ENCODE assay signal across 8 cellular contexts in genomic region chr6:33344771-33345697, GRCh38. TPM values are rescaled to one million over a fixed set of nuclear protein-coding genes. Genes with fewer than 3 reads are reported as not detected.
DNase-seq lines count a peak whose midpoint lies in the region; ATAC-seq, FAIRE-seq and TF ChIP-seq lines count a peak whose summit lies in the region.

No MANE protein-coding gene starts in this region.

- CTCF ChIA-PET in WTC11 (lab: Charles Lee), result interaction anchor here (0.6 to 3.3 kb wide), 28 partner anchors 10 to 467 kb away, joined by 3 to 20 read pairs (median 4); partner anchors contain the start of genes B3GALT4, RGL2 and ZBTB22

- peaks cover 19% of the 10 kb centered on the region for H3K4me1 Mint-ChIP-seq in WTC11

- no peaks in the 10 kb centered on the region for H3K36me3 Mint-ChIP-seq in WTC11

- TF ChIP-seq CTCF in WTC11 (IDR thresholded peaks at IDR 0.05) (peak; percentile 43), left lung (IDR thresholded peaks at IDR 0.05) (peak; percentile 42 to 50)

- no peak overlapping the region for H3K9ac ChIP-seq in BLaER1

- peak overlapping the region; percentile 84 for H3K4me2 ChIP-seq in BLaER1

- peaks cover 26% of the 10 kb centered on the region for H3K4me1 ChIP-seq in BLaER1
- peaks cover 3 to 22% of the 10 kb centered on the region in 2 donors for H3K4me1 ChIP-seq in left lung

- H3K27me3 Mint-ChIP-seq in WTC11 (ENCODE audit: low read depth), result peaks cover 3% of the 10 kb centered on the region; the same call in 1 of the 2 replicates

- no peaks in the 10 kb centered on the region for H4K20me1 ChIP-seq in BLaER1

- H3K9me3 Mint-ChIP-seq in WTC11, result no peaks in the 10 kb centered on the region

- peak overlapping the region; percentile 21 for H3K27ac Mint-ChIP-seq in WTC11

- H3K36me3 ChIP-seq in BLaER1 (no peaks in the 10 kb centered on the region), left lung (no peaks in the 10 kb centered on the region)

- H3K9me3 ChIP-seq in BLaER1 (no peaks in the 10 kb centered on the region), left lung (no peaks in the 10 kb centered on the region)

- H3K4me3 ChIP-seq in BLaER1, result no peak overlapping the region; the same call in 1 of the 2 replicates
- peak overlapping the region in 1 of 2 donors; percentile 29 for H3K4me3 ChIP-seq in left lung

- no peak for FAIRE-seq in H54 (lab: Jason Lieb, UNC)

- peak; percentile 39 for DNase-seq in H54 (ENCODE audit: insufficient read length, low spot score)
- DNase-seq in NCI-H2227 (lab: John Stamatoyannopoulos, UW; ENCODE audit: unreplicated experiment), result peak; percentile 89
- peak; percentile 47 for DNase-seq in WTC11 (ENCODE audit: low spot score)
- peak; percentile 88 for DNase-seq in cerebellar cortex (ENCODE audit: low spot score)
- peak in 1 of 2 donors; percentile 76 for DNase-seq in left lung
- DNase-seq in stimulated activated CD4-positive, alpha-beta T cell treated with anti-CD3 and anti-CD28 coated beads, Interleukin-4, amount 100 ng/mL, for 4 hours, result peak; percentile 42 to 65

- H3K4me3 Mint-ChIP-seq in WTC11, result peak overlapping the region; percentile 26

- no peak for TF ChIP-seq POLR2A in H54 (IDR thresholded peaks at IDR 0.05; ENCODE audit: low read depth, low read length)

- peak; percentile 56 for ATAC-seq in WTC11
- peak; percentile 80 for ATAC-seq in left lung
- ATAC-seq in GM19455 (IDR thresholded peaks at IDR 0.05; ENCODE audit: unreplicated experiment), result no peak

- intact Hi-C loops in left lung (cut with DNase I), result no loop called here

- no peak overlapping the region for H3K27ac ChIP-seq in BLaER1
- peak overlapping the region; percentile 72 to 75 for H3K27ac ChIP-seq in left lung

- no peaks in the 10 kb centered on the region for H3K27me3 ChIP-seq in BLaER1
- no peaks in the 10 kb centered on the region for H3K27me3 ChIP-seq in left lung

- POLR2A ChIA-PET in WTC11 (lab: Charles Lee), result interaction anchor here (1.0 to 1.1 kb wide), 2 partner anchors 28 to 55 kb away, joined by 3 read pairs; partner anchors contain the start of genes PFDN6 and ZBTB22

TF ChIP-seq in WTC11, 78 proteins besides CTCF, POLR2A, EP300 and RAD21 (continues in another document):
- TF ChIP-seq ATF1 (CRISPR knock-in tag; IDR thresholded peaks at IDR 0.05) (no peak), ZNF416 (CRISPR knock-in tag; IDR thresholded peaks at IDR 0.05) (no peak), FOXP4 (CRISPR knock-in tag; IDR thresholded peaks at IDR 0.05) (no peak), E2F4 (CRISPR knock-in tag; IDR thresholded peaks at IDR 0.05; ENCODE audit: borderline replicate concordance, low read depth) (no peak), E2F5 (CRISPR knock-in tag; IDR thresholded peaks at IDR 0.05) (no peak), ZNF219 (CRISPR knock-in tag; IDR thresholded peaks at IDR 0.05; ENCODE audit: borderline replicate concordance) (no peak), SOX15 (CRISPR knock-in tag; IDR thresholded peaks at IDR 0.05) (no peak), FOXK1 (CRISPR knock-in tag; IDR thresholded peaks at IDR 0.05) (no peak), SMAD3 (CRISPR knock-in tag; IDR thresholded peaks at IDR 0.05; ENCODE audit: borderline replicate concordance) (no peak), AR (CRISPR knock-in tag; IDR thresholded peaks at IDR 0.05) (no peak), GTF2I (CRISPR knock-in tag; conservative IDR thresholded peaks at IDR 0.05) (no peak), SP1 (CRISPR knock-in tag; conservative IDR thresholded peaks at IDR 0.05) (no peak), NR3C1 (CRISPR knock-in tag; conservative IDR thresholded peaks at IDR 0.05; ENCODE audit: low read depth) (no peak), HMGXB4 (CRISPR knock-in tag; IDR thresholded peaks at IDR 0.05) (no peak), USF1 (CRISPR knock-in tag; IDR thresholded peaks at IDR 0.05) (no peak)

RNA-seq across cellular contexts. Expression of gene DAXX, which starts 22.3 kb away (rescaled TPM):
- total RNA-seq in WTC11 (2021) (61.8 to 67.2 TPM (median 65.1 TPM) in 3 replicates), left lung (10 to 100 TPM; 33.6 to 42.0 TPM)

RNA-seq across cellular contexts. Expression of gene ZBTB22, which starts 27.5 kb away (rescaled TPM):
- total RNA-seq in WTC11 (2021) (11.6 to 14.7 TPM (median 13.7 TPM) in 3 replicates), left lung (10 to 100 TPM; 17.3 to 22.6 TPM)

RNA-seq across cellular contexts. Expression of gene TAPBP, which starts 31.2 kb away (rescaled TPM):
- total RNA-seq in WTC11 (2021) (43.5 to 50.2 TPM (median 49.3 TPM) in 3 replicates), left lung (100 to 1,000 TPM; 227 to 243 TPM)

RNA-seq across cellular contexts. Expression of gene RGL2, which starts 46.3 kb away (rescaled TPM):
- total RNA-seq in WTC11 (2021) (72.6 to 79.7 TPM (median 77.1 TPM) in 3 replicates), left lung (10 to 100 TPM; 83.3 to 94.6 TPM)

RNA-seq across cellular contexts. Expression of gene KIFC1, which starts 46.6 kb away (rescaled TPM):
- total RNA-seq in WTC11 (2021) (79.5 to 97.3 TPM (median 83.7 TPM) in 3 replicates), left lung (1 to 10 TPM; 5.8 to 9.9 TPM)
